ENCODE assay signal across 14 cellular contexts in genomic region chr14:94935901-94936300, GRCh38.
A peak's percentile ranks its signal among the peaks of the same experiment; 100 is the strongest.
DNase-seq lines count a peak whose midpoint lies in the region; ATAC-seq and TF ChIP-seq lines count a peak whose summit lies in the region.
"Had no signal": no experiment of that assay in that cellular context is flagged by ENCODE, and none has a peak within 500 bp of the region (broad histone marks: within the 10 kb centered on the region; RNA-seq: fewer than 3 reads in every experiment).

No MANE protein-coding gene starts in this region.

- H4K91ac ChIP-seq in IMR-90 (ENCODE audit: insufficient read depth, low read depth, low read length), result no peak overlapping the region
- no peak overlapping the region for H4K91ac ChIP-seq in trophoblast cell (ENCODE audit: low read depth, low read length)

- TF ChIP-seq POLR2A in IMR-90 (IDR thresholded peaks at IDR 0.05; ENCODE audit: low read depth, low read length), result no peak

- H3K23ac ChIP-seq in IMR-90 (ENCODE audit: low read depth, low read length), result no peak overlapping the region
- H3K23ac ChIP-seq in trophoblast cell (ENCODE audit: low read length), result no peak overlapping the region

- no peak for TF ChIP-seq RAD21 in IMR-90 (IDR thresholded peaks at IDR 0.05; ENCODE audit: low read length)

- H3K4ac ChIP-seq in IMR-90 (ENCODE audit: low read depth, low read length) (no peak overlapping the region), trophoblast cell (ENCODE audit: low read depth, low read length) (no peak overlapping the region)

- peaks cover 0 to 2% (median 2%) of the 10 kb centered on the region in 3 donors for H3K27me3 Mint-ChIP-seq in immature natural killer cell (ENCODE audit: low read depth in 3 of 3)

- H3K27me3 ChIP-seq in IMR-90 (ENCODE audit: control insufficient read depth, insufficient read depth, low read length) (no peaks in the 10 kb centered on the region; the same call in 1 of the 2 replicates), ascending aorta (no peaks in the 10 kb centered on the region), tibial artery (no peaks in the 10 kb centered on the region), trophoblast cell (ENCODE audit: insufficient read depth, low read length) (no peaks in the 10 kb centered on the region)
- H3K27me3 ChIP-seq: SJCRH30 had no signal

- no peak overlapping the region for H2BK20ac ChIP-seq in IMR-90 (ENCODE audit: low read depth, low read length)

- H3K56ac ChIP-seq in IMR-90 (ENCODE audit: extremely low read depth, insufficient read depth, low read length), result no peak overlapping the region

- H2BK120ac ChIP-seq in IMR-90 (ENCODE audit: low read depth, low read length), result no peak overlapping the region
- no peak overlapping the region for H2BK120ac ChIP-seq in trophoblast cell (ENCODE audit: insufficient read depth, low read length, poor library complexity)

- no peaks in the 10 kb centered on the region for H3K79me2 ChIP-seq in trophoblast cell (ENCODE audit: control insufficient read depth, insufficient read depth, low read length, poor library complexity)

- no peaks in the 10 kb centered on the region for H3K4me1 Mint-ChIP-seq in immature natural killer cell

- in situ Hi-C loops in IMR-90 (cut with MboI; ENCODE audit: low sequenced_read_pairs), result no loop called here

- ATAC-seq in IMR-90 (ENCODE audit: low read depth), result no peak
- ATAC-seq: Panc1 had no signal

- H3K4me2 ChIP-seq in IMR-90 (ENCODE audit: low read depth, low read length), result no peak overlapping the region
- no peak overlapping the region for H3K4me2 ChIP-seq in trophoblast cell (ENCODE audit: low read length)

- H3K4me3 Mint-ChIP-seq in immature natural killer cell, result no peak overlapping the region

- 40% methylated on average over 1 of the region's 10 CpGs; no CpG with 5 or more reads in 1 of the 2 experiments for WGBS in IMR-90 (ENCODE audit: extremely low coverage in 2 of 2, insufficient read length in 1 of 2), 2 experiments
- no CpG with 5 or more reads among the region's 10 CpGs for WGBS in trophoblast cell (ENCODE audit: extremely low coverage, insufficient coverage, insufficient read length)

- H2AFZ ChIP-seq in IMR-90 (replicated peaks; ENCODE audit: low read length, poor library complexity) (peak overlapping the region; percentile 17), trophoblast cell (ENCODE audit: insufficient read depth, low read length, poor library complexity) (no peak overlapping the region)

- H3K27ac Mint-ChIP-seq in immature natural killer cell, result peak overlapping the region in 1 of 6 donors; percentile 51

- H3K27ac ChIP-seq in IMR-90 (ENCODE audit: insufficient read depth, low read length) (no peak overlapping the region), ascending aorta (peak overlapping the region; percentile 62 to 82), tibial artery (peak overlapping the region; percentile 64 to 76), trophoblast cell (ENCODE audit: low read depth, low read length) (no peak overlapping the region)

- H3K18ac ChIP-seq in IMR-90 (ENCODE audit: low read depth, low read length) (no peak overlapping the region), trophoblast cell (ENCODE audit: low read length) (no peak overlapping the region)

- H2BK15ac ChIP-seq in IMR-90 (ENCODE audit: low read depth, low read length), result no peak overlapping the region

- H3K9ac ChIP-seq in IMR-90 (ENCODE audit: low read depth, low read length), result no peak overlapping the region
- H3K9ac ChIP-seq in trophoblast cell (ENCODE audit: low read length), result no peak overlapping the region

- H3K9me3 ChIP-seq in IMR-90 (ENCODE audit: control insufficient read depth, insufficient read depth, low read length), result peaks cover 4% of the 10 kb centered on the region; the same call in 1 of the 2 replicates
- no peaks in the 10 kb centered on the region for H3K9me3 ChIP-seq in ascending aorta
- no peaks in the 10 kb centered on the region for H3K9me3 ChIP-seq in tibial artery
- H3K9me3 ChIP-seq in trophoblast cell (ENCODE audit: insufficient read depth, low read depth, low read length), result peaks cover 5% of the 10 kb centered on the region
- H3K9me3 ChIP-seq: SJCRH30 had no signal

- CTCF ChIA-PET in IMR-90 (lab: Yijun Ruan, JAX), result no interaction called here

- H4K20me1 ChIP-seq in IMR-90 (ENCODE audit: insufficient read depth, low read length), result no peaks in the 10 kb centered on the region

- no peak overlapping the region for H2AK9ac ChIP-seq in IMR-90 (replicated peaks; ENCODE audit: low read depth, low read length, poor library complexity)

- dilution Hi-C loops in IMR-90 (cut with HindIII; ENCODE audit: low sequenced_read_pairs, unreplicated experiment), result no loop called here

- BruUV-seq in IMR-90 (replicated peaks; lab: Mats Ljungman, UMichigan), result no TSS peak

- H4K12ac ChIP-seq in trophoblast cell (ENCODE audit: low read depth, low read length), result no peak overlapping the region

- no peaks in the 10 kb centered on the region for H3K79me1 ChIP-seq in IMR-90 (ENCODE audit: low read depth in 1 of 2, low read length in 2 of 2)
- no peaks in the 10 kb centered on the region for H3K79me1 ChIP-seq in trophoblast cell (ENCODE audit: low read length)

- H3K14ac ChIP-seq in IMR-90 (replicated peaks; ENCODE audit: low read depth, low read length) (no peak overlapping the region), trophoblast cell (ENCODE audit: low read length) (no peak overlapping the region)

- DNase-seq in IMR-90 (no peak), ascending aorta (ENCODE audit: low spot score in 2 of 2) (peak in 1 of 2 donors; percentile 13), immature natural killer cell (peak in 2 of 3 donors; percentile 34 to 56), tibial artery (no peak), GM03348 (ENCODE audit: low spot score) (no peak), trophoblast cell (no peak), NCI-H1092 treated with DMSO at 0.1 percent for 48 hours (lab: John Stamatoyannopoulos, UW) (no peak)
- DNase-seq: ACHN, AML-193, KBM-7, NCI-H187, SW 1271 had no signal

- H2AK5ac ChIP-seq in IMR-90 (ENCODE audit: low read depth, low read length) (no peak overlapping the region), trophoblast cell (ENCODE audit: low read length) (no peak overlapping the region)

- H3K9me1 ChIP-seq in IMR-90 (ENCODE audit: insufficient read depth, low read length), result no peaks in the 10 kb centered on the region

- POLR2A ChIA-PET in IMR-90 (lab: Charles Lee; ENCODE audit: unreplicated experiment), result interaction anchor here (0.6 kb wide), 1 partner anchor 32 kb away, joined by 3 read pairs; no protein-coding TSS in a partner anchor

- H3K4me3 ChIP-seq in IMR-90 (ENCODE audit: insufficient read depth, low read depth, low read length) (no peak overlapping the region), ascending aorta (peak overlapping the region in 1 of 2 donors; percentile 59), tibial artery (no peak overlapping the region), trophoblast cell (ENCODE audit: low read depth, low read length) (no peak overlapping the region)

- H4K8ac ChIP-seq in IMR-90 (ENCODE audit: low read depth in 2 of 2, low read length in 2 of 2), result no peak overlapping the region
- H4K8ac ChIP-seq in trophoblast cell (ENCODE audit: low read depth, low read length), result no peak overlapping the region

- H3K36me3 Mint-ChIP-seq in immature natural killer cell, result no peaks in the 10 kb centered on the region

- no peaks in the 10 kb centered on the region for H3K4me1 ChIP-seq in IMR-90 (ENCODE audit: control insufficient read depth, insufficient read depth, low read length)
- peaks cover 3 to 9% of the 10 kb centered on the region in 2 donors for H3K4me1 ChIP-seq in ascending aorta
- peaks cover 0 to 18% (median 14%) of the 10 kb centered on the region in 4 donors for H3K4me1 ChIP-seq in tibial artery
- no peaks in the 10 kb centered on the region for H3K4me1 ChIP-seq in trophoblast cell (ENCODE audit: control insufficient read depth in 1 of 2, insufficient read depth in 2 of 2, low read length in 2 of 2)

- no peak overlapping the region for H2BK12ac ChIP-seq in trophoblast cell (ENCODE audit: low read length)

- TF ChIP-seq CTCF in IMR-90 (conservative IDR thresholded peaks at IDR 0.05; ENCODE audit: low read depth, low read length), result no peak
- no peak for TF ChIP-seq CTCF in ascending aorta (IDR thresholded peaks at IDR 0.05)
- TF ChIP-seq CTCF in tibial artery (IDR thresholded peaks at IDR 0.05), result no peak

- H3K9me3 Mint-ChIP-seq in immature natural killer cell, result no peaks in the 10 kb centered on the region

- no peaks in the 10 kb centered on the region for H3K36me3 ChIP-seq in IMR-90 (ENCODE audit: control insufficient read depth, insufficient read depth, low read length)
- H3K36me3 ChIP-seq in ascending aorta, result no peaks in the 10 kb centered on the region
- no peaks in the 10 kb centered on the region for H3K36me3 ChIP-seq in tibial artery
- H3K36me3 ChIP-seq in trophoblast cell (ENCODE audit: control insufficient read depth in 1 of 2, insufficient read depth in 2 of 2, low read length in 2 of 2), result no peaks in the 10 kb centered on the region
- H3K36me3 ChIP-seq: SJCRH30 had no signal

- no peak overlapping the region for H4K5ac ChIP-seq in IMR-90 (ENCODE audit: low read depth, low read length)

- H2BK5ac ChIP-seq in IMR-90 (ENCODE audit: low read depth, low read length, poor library complexity, severe bottlenecking) (no peak overlapping the region), trophoblast cell (ENCODE audit: low read depth, low read length, poor library complexity) (no peak overlapping the region)

- intact Hi-C loops in IMR-90 (cut with micrococcal nuclease) (no loop called here), ascending aorta (cut with DNase I) (loop anchor here (5.0 kb wide), 1 partner anchor 36 kb away; no protein-coding TSS in a partner anchor), tibial artery (cut with DNase I; ENCODE audit: low total_unique reads) (no loop called here)

TF ChIP-seq in IMR-90, 13 proteins besides CTCF, POLR2A, EP300 and RAD21 (continues in another document):
- no peak for TF ChIP-seq CEBPB (IDR thresholded peaks at IDR 0.05; ENCODE audit: low read depth, low read length)
- no peak for TF ChIP-seq RFX5 (IDR thresholded peaks at IDR 0.05; ENCODE audit: low read depth, low read length)
- no peak for TF ChIP-seq USF2 (IDR thresholded peaks at IDR 0.05; ENCODE audit: low read depth, low read length)
- TF ChIP-seq CHD1 (IDR thresholded peaks at IDR 0.05; ENCODE audit: low read depth, low read length), result no peak
- no peak for TF ChIP-seq NFE2L2 (IDR thresholded peaks at IDR 0.05; ENCODE audit: low read depth, low read length)
- TF ChIP-seq FOS (IDR thresholded peaks at IDR 0.05; ENCODE audit: low read depth, low read length), result no peak
- TF ChIP-seq RCOR1 (IDR thresholded peaks at IDR 0.05; ENCODE audit: insufficient replicate concordance, low read length), result no peak
- TF ChIP-seq SMC3 (IDR thresholded peaks at IDR 0.05; ENCODE audit: low read depth, low read length), result no peak
- no peak for TF ChIP-seq BHLHE40 (IDR thresholded peaks at IDR 0.05; ENCODE audit: low read depth, low read length)

Comparison
In these comparisons a context has a peak if more than half of its experiments do, and no peak if none do; other contexts are left out.
1. DNase-seq: peak in immature natural killer cell (2 of 3); none in IMR-90 (single experiment), tibial artery (0 of 2), GM03348 (single experiment), trophoblast cell (0 of 2) and NCI-H1092 treated with DMSO at 0.1 percent for 48 hours (single experiment).
2. H3K27ac ChIP-seq: peak in ascending aorta (2 of 2) and tibial artery (2 of 2); none in IMR-90 (single experiment) and trophoblast cell (single experiment).